Comparison of ENCODE assay signal across 14 cellular contexts in genomic region chr19:19871932-19872331, GRCh38. TPM values are rescaled to one million over a fixed set of nuclear protein-coding genes. Genes with fewer than 3 reads are reported as not detected.
DNase-seq lines count a peak whose midpoint lies in the region; ATAC-seq and TF ChIP-seq lines count a peak whose summit lies in the region.
"Had no signal": no experiment of that assay in that cellular context is flagged by ENCODE, and none has a peak within 500 bp of the region (broad histone marks: within the 10 kb centered on the region; RNA-seq: fewer than 3 reads in every experiment).

No MANE protein-coding gene starts in this region.

- no peaks in the 10 kb centered on the region for H3K27me3 Mint-ChIP-seq in natural killer cell (ENCODE audit: low read depth in 2 of 2)
- no peaks in the 10 kb centered on the region for H3K27me3 Mint-ChIP-seq in natural killer cell treated with Interleukin-12 subunit alpha and Interleukin-12 subunit beta and Interleukin-15 and Interleukin-18, amount 100 ng/mL, for 72 hours
- H3K27me3 Mint-ChIP-seq in activated naive CD8-positive, alpha-beta T cell treated with anti-CD3 and anti-CD28 coated beads, Interleukin-2, amount 50 U/mL, for 24 hours: no peaks in the 10 kb centered on the region
- H3K27me3 Mint-ChIP-seq in stimulated activated naive CD8-positive, alpha-beta T cell treated with anti-CD3 and anti-CD28 coated beads, Interleukin-15, Interleukin-2, amounts not matched to agents 100 ng/mL and 50 ng/mL, for 24 hours: no peaks in the 10 kb centered on the region
- no peaks in the 10 kb centered on the region for H3K27me3 Mint-ChIP-seq in osteocyte (ENCODE audit: unreplicated experiment)

- TF ChIP-seq CTCF in natural killer cell (IDR thresholded peaks at IDR 0.05) (no peak), osteocyte (IDR thresholded peaks at IDR 0.05) (no peak)

- ATAC-seq in natural killer cell: no peak
- ATAC-seq in natural killer cell treated with Interleukin-12 subunit alpha and Interleukin-12 subunit beta and Interleukin-15 and Interleukin-18, amount 100 ng/mL, for 72 hours: no peak
- peak; percentile 59 for ATAC-seq in activated naive CD8-positive, alpha-beta T cell treated with anti-CD3 and anti-CD28 coated beads, Interleukin-2, amount 50 U/mL, for 24 hours

- peak; percentile 10 for DNase-seq in activated CD4-positive, alpha-beta T cell treated with anti-CD3 and anti-CD28 coated beads for 48 hours
- DNase-seq in activated CD4-positive, alpha-beta T cell treated with anti-CD3 and anti-CD28 coated beads for 4 hours: no peak
- no peak for DNase-seq in natural killer cell
- no peak for DNase-seq in natural killer cell treated with Interleukin-12 subunit alpha and Interleukin-12 subunit beta and Interleukin-15 and Interleukin-18, amount 100 ng/mL, for 72 hours (ENCODE audit: low spot score)
- DNase-seq in activated naive CD8-positive, alpha-beta T cell treated with anti-CD3 and anti-CD28 coated beads, Interleukin-2, amount 50 U/mL, for 24 hours: no peak
- no peak for DNase-seq in osteocyte (ENCODE audit: extremely low spot score, unreplicated experiment)
- no peak for DNase-seq in NCI-H1930 (lab: John Stamatoyannopoulos, UW)
- DNase-seq: GM23248; MV-4-11; NCI-H146; NCI-H226; NCI-H526 treated with DMSO at 0.1 percent for 48 hours; NK-92 treated with Interleukin-12 subunit alpha and Interleukin-12 subunit beta, amount 100 ng/mL, for 24 hours had no signal

- H3K9me3 Mint-ChIP-seq in natural killer cell (no peaks in the 10 kb centered on the region), osteocyte (ENCODE audit: unreplicated experiment) (peaks cover 24% of the 10 kb centered on the region)
- no peaks in the 10 kb centered on the region for H3K9me3 Mint-ChIP-seq in natural killer cell treated with Interleukin-12 subunit alpha and Interleukin-12 subunit beta and Interleukin-15 and Interleukin-18, amount 100 ng/mL, for 72 hours
- H3K9me3 Mint-ChIP-seq in activated naive CD8-positive, alpha-beta T cell treated with anti-CD3 and anti-CD28 coated beads, Interleukin-2, amount 50 U/mL, for 24 hours: no peaks in the 10 kb centered on the region
- no peaks in the 10 kb centered on the region for H3K9me3 Mint-ChIP-seq in stimulated activated naive CD8-positive, alpha-beta T cell treated with anti-CD3 and anti-CD28 coated beads, Interleukin-15, Interleukin-2, amounts not matched to agents 100 ng/mL and 50 ng/mL, for 24 hours

- intact Hi-C loops in natural killer cell (cut with micrococcal nuclease): no loop called here

- H3K27ac Mint-ChIP-seq in natural killer cell (peak overlapping the region; percentile 30 to 66), osteocyte (ENCODE audit: unreplicated experiment) (no peak overlapping the region)
- no peak overlapping the region for H3K27ac Mint-ChIP-seq in natural killer cell treated with Interleukin-12 subunit alpha and Interleukin-12 subunit beta and Interleukin-15 and Interleukin-18, amount 100 ng/mL, for 72 hours
- H3K27ac Mint-ChIP-seq in activated naive CD8-positive, alpha-beta T cell treated with anti-CD3 and anti-CD28 coated beads, Interleukin-2, amount 50 U/mL, for 24 hours: no peak overlapping the region
- H3K27ac Mint-ChIP-seq in stimulated activated naive CD8-positive, alpha-beta T cell treated with anti-CD3 and anti-CD28 coated beads, Interleukin-15, Interleukin-2, amounts not matched to agents 100 ng/mL and 50 ng/mL, for 24 hours: peak overlapping the region; percentile 11

- H3K4me3 Mint-ChIP-seq in natural killer cell (no peak overlapping the region), osteocyte (ENCODE audit: unreplicated experiment) (no peak overlapping the region)
- no peak overlapping the region for H3K4me3 Mint-ChIP-seq in natural killer cell treated with Interleukin-12 subunit alpha and Interleukin-12 subunit beta and Interleukin-15 and Interleukin-18, amount 100 ng/mL, for 72 hours
- H3K4me3 Mint-ChIP-seq in activated naive CD8-positive, alpha-beta T cell treated with anti-CD3 and anti-CD28 coated beads, Interleukin-2, amount 50 U/mL, for 24 hours: no peak overlapping the region
- H3K4me3 Mint-ChIP-seq in stimulated activated naive CD8-positive, alpha-beta T cell treated with anti-CD3 and anti-CD28 coated beads, Interleukin-15, Interleukin-2, amounts not matched to agents 100 ng/mL and 50 ng/mL, for 24 hours: no peak overlapping the region

- no peaks in the 10 kb centered on the region for H3K36me3 Mint-ChIP-seq in natural killer cell
- peaks cover 12% of the 10 kb centered on the region for H3K36me3 Mint-ChIP-seq in natural killer cell treated with Interleukin-12 subunit alpha and Interleukin-12 subunit beta and Interleukin-15 and Interleukin-18, amount 100 ng/mL, for 72 hours
- H3K36me3 Mint-ChIP-seq in activated naive CD8-positive, alpha-beta T cell treated with anti-CD3 and anti-CD28 coated beads, Interleukin-2, amount 50 U/mL, for 24 hours (ENCODE audit: low read depth): peaks cover 47% of the 10 kb centered on the region
- peaks cover 45% of the 10 kb centered on the region for H3K36me3 Mint-ChIP-seq in stimulated activated naive CD8-positive, alpha-beta T cell treated with anti-CD3 and anti-CD28 coated beads, Interleukin-15, Interleukin-2, amounts not matched to agents 100 ng/mL and 50 ng/mL, for 24 hours (ENCODE audit: low read depth)
- H3K36me3 Mint-ChIP-seq in osteocyte (ENCODE audit: unreplicated experiment): peaks cover 61% of the 10 kb centered on the region

- H3K4me1 Mint-ChIP-seq in natural killer cell (peaks cover 55 to 66% of the 10 kb centered on the region in 2 donors), osteocyte (ENCODE audit: unreplicated experiment) (peaks cover 15% of the 10 kb centered on the region)
- peaks cover 35 to 36% of the 10 kb centered on the region in 2 donors for H3K4me1 Mint-ChIP-seq in natural killer cell treated with Interleukin-12 subunit alpha and Interleukin-12 subunit beta and Interleukin-15 and Interleukin-18, amount 100 ng/mL, for 72 hours (ENCODE audit: low read depth in 2 of 2)
- H3K4me1 Mint-ChIP-seq in activated naive CD8-positive, alpha-beta T cell treated with anti-CD3 and anti-CD28 coated beads, Interleukin-2, amount 50 U/mL, for 24 hours: peaks cover 51% of the 10 kb centered on the region
- peaks cover 57% of the 10 kb centered on the region for H3K4me1 Mint-ChIP-seq in stimulated activated naive CD8-positive, alpha-beta T cell treated with anti-CD3 and anti-CD28 coated beads, Interleukin-15, Interleukin-2, amounts not matched to agents 100 ng/mL and 50 ng/mL, for 24 hours (ENCODE audit: low read depth)

RNA-seq across cellular contexts. Expression of gene ZNF253, which starts 6.2 kb away (rescaled TPM):
- total RNA-seq in natural killer cell (10 to 100 TPM in 2 of 3 donors, 1 to 10 TPM in 1; 8.6 to 14.7 (median 10.1) TPM), osteocyte (10.6 and 12.8 TPM in 2 replicates)
- total RNA-seq in natural killer cell treated with Interleukin-12 subunit alpha and Interleukin-12 subunit beta and Interleukin-15 and Interleukin-18, amount 100 ng/mL, for 72 hours: 10 to 100 TPM; 13.4 to 13.7 TPM

RNA-seq across cellular contexts. Expression of gene ZNF93, which starts 28.8 kb away (rescaled TPM):
- total RNA-seq in natural killer cell (1 to 10 TPM; 2.2 to 5.2 (median 4.2) TPM), osteocyte (4.7 and 5.6 TPM in 2 replicates)
- total RNA-seq in natural killer cell treated with Interleukin-12 subunit alpha and Interleukin-12 subunit beta and Interleukin-15 and Interleukin-18, amount 100 ng/mL, for 72 hours: 1 to 10 TPM; 5.2 to 9.3 TPM

RNA-seq across cellular contexts. Expression of gene ZNF506, which starts 50.4 kb away (rescaled TPM):
- total RNA-seq in natural killer cell (10 to 100 TPM; 35.0 to 62.8 (median 44.0) TPM), osteocyte (7.8 and 10.5 TPM in 2 replicates)
- 10 to 100 TPM; 21.1 to 37.9 TPM for total RNA-seq in natural killer cell treated with Interleukin-12 subunit alpha and Interleukin-12 subunit beta and Interleukin-15 and Interleukin-18, amount 100 ng/mL, for 72 hours

Comparison
In these comparisons a context has a peak if more than half of its experiments do, and no peak if none do; other contexts are left out.
1. H3K27ac Mint-ChIP-seq: peak in natural killer cell (2 of 2) and stimulated activated naive CD8-positive, alpha-beta T cell treated with anti-CD3 and anti-CD28 coated beads, Interleukin-15, Interleukin-2, amounts not matched to agents 100 ng/mL and 50 ng/mL, for 24 hours (single experiment); none in natural killer cell treated with Interleukin-12 subunit alpha and Interleukin-12 subunit beta and Interleukin-15 and Interleukin-18, amount 100 ng/mL, for 72 hours (0 of 2), activated naive CD8-positive, alpha-beta T cell treated with anti-CD3 and anti-CD28 coated beads, Interleukin-2, amount 50 U/mL, for 24 hours (single experiment) and osteocyte (single experiment).